10 cellular contexts compared by ENCODE assay signal in the genomic region with DNA sequence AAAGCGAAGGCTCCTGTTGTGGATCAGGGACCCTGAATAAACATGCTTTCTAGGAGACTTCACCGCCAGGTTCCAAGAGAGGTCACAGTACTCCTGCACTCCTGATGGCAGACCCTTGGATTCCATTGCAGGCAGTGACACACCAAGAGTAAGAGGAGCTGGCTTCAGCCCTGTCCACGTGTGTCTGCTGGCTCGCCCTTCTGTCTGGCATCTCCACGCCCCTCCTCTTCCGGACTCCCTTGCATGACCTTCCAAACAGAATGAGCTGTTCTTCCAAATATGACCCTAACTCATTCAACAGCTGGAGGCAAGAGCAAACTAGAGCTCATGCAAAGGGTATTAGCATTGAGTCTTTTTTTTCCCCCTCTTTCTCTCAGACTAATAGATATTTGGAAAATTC.
DNase-seq lines count a peak whose midpoint lies in the region; ATAC-seq, FAIRE-seq and TF ChIP-seq lines count a peak whose summit lies in the region.
"Had no signal": no experiment of that assay in that cellular context is flagged by ENCODE, and none has a peak within 500 bp of the region (broad histone marks: within the 10 kb centered on the region; RNA-seq: fewer than 3 reads in every experiment).

No MANE protein-coding gene starts in this region.

- no peak overlapping the region for H3K56ac ChIP-seq in IMR-90 (ENCODE audit: extremely low read depth, insufficient read depth, low read length)
- H3K56ac ChIP-seq in mesendoderm (ENCODE audit: low read length): no peak overlapping the region

- H2AFZ ChIP-seq in IMR-90 (replicated peaks; ENCODE audit: low read length, poor library complexity): no peak overlapping the region

- no peaks in the 10 kb centered on the region for H3K27me3 ChIP-seq in IMR-90 (ENCODE audit: control insufficient read depth, insufficient read depth, low read length)
- no peaks in the 10 kb centered on the region for H3K27me3 ChIP-seq in mesendoderm (ENCODE audit: insufficient read depth, low read length, poor library complexity)

- no peaks in the 10 kb centered on the region for H3K79me1 ChIP-seq in IMR-90 (ENCODE audit: low read depth in 1 of 2, low read length in 2 of 2)
- no peaks in the 10 kb centered on the region for H3K79me1 ChIP-seq in mesendoderm (ENCODE audit: low read length)

- H3K4me2 ChIP-seq in A549 (0 out of 3 replicates have a peak overlapping the region, but pooled peaks have one; percentile 21), IMR-90 (ENCODE audit: low read depth, low read length) (no peak overlapping the region), mesendoderm (ENCODE audit: low read length) (no peak overlapping the region)

- no peak overlapping the region for H2BK20ac ChIP-seq in IMR-90 (ENCODE audit: low read depth, low read length)

- peak in 1 of 2 experiments; percentile 47 for DNase-seq in A549 (ENCODE audit: low read depth in 1 of 2, low spot score in 1 of 2)
- DNase-seq in IMR-90: peak; percentile 46
- no peak for DNase-seq in central memory CD8-positive, alpha-beta T cell (ENCODE audit: low spot score in 2 of 2)
- DNase-seq in lung microvascular endothelial cell (ENCODE audit: low read depth in 2 of 2): peak; percentile 7 to 19
- DNase-seq in DMS79 (lab: John Stamatoyannopoulos, UW): no peak
- no peak for DNase-seq in mesendoderm
- DNase-seq in GF-D8 (lab: John Stamatoyannopoulos, UW): no peak
- DNase-seq: AML-193, NCI-H1105 treated with DMSO at 0.1 percent for 48 hours had no signal

- no peak overlapping the region for H2AK9ac ChIP-seq in IMR-90 (replicated peaks; ENCODE audit: low read depth, low read length, poor library complexity)

- peaks cover 4% of the 10 kb centered on the region for H3K9me1 ChIP-seq in IMR-90 (ENCODE audit: insufficient read depth, low read length)

- H3K9ac ChIP-seq in IMR-90 (ENCODE audit: low read depth, low read length): no peak overlapping the region
- no peak overlapping the region for H3K9ac ChIP-seq in mesendoderm (ENCODE audit: low read length)

- H3K36me3 ChIP-seq in IMR-90 (ENCODE audit: control insufficient read depth, insufficient read depth, low read length): no peaks in the 10 kb centered on the region
- no peaks in the 10 kb centered on the region for H3K36me3 ChIP-seq in mesendoderm (ENCODE audit: control insufficient read depth, insufficient read depth, low read length)

- peak overlapping the region; percentile 62 for H3K27ac Mint-ChIP-seq in central memory CD8-positive, alpha-beta T cell (ENCODE audit: low read depth)

- 0 out of 2 replicates have a peak, but pooled peaks cover 5% of the 10 kb centered on the region for H4K20me1 ChIP-seq in IMR-90 (ENCODE audit: insufficient read depth, low read length)

- no peak overlapping the region for H3K4me3 Mint-ChIP-seq in central memory CD8-positive, alpha-beta T cell

- no peaks in the 10 kb centered on the region for H3K36me3 Mint-ChIP-seq in central memory CD8-positive, alpha-beta T cell (ENCODE audit: insufficient read depth)

- H4K5ac ChIP-seq in IMR-90 (ENCODE audit: low read depth, low read length): no peak overlapping the region
- no peak overlapping the region for H4K5ac ChIP-seq in mesendoderm (ENCODE audit: low read length)

- H2BK5ac ChIP-seq in IMR-90 (ENCODE audit: low read depth, low read length, poor library complexity, severe bottlenecking) (no peak overlapping the region), mesendoderm (ENCODE audit: low read length) (no peak overlapping the region)

- peak; percentile 50 to 80; a peak in 4 of 6 replicates for ATAC-seq in A549
- ATAC-seq in IMR-90 (ENCODE audit: low read depth): no peak
- ATAC-seq in central memory CD8-positive, alpha-beta T cell (replicated peaks; ENCODE audit: extremely low read depth, poor library complexity, severe bottlenecking): no peak
- ATAC-seq in activated CD4-positive, CD25-positive, alpha-beta regulatory T cell treated with anti-CD3 and anti-CD28 coated beads, Interleukin-2, amount 50 U/mL, for 24 hours: no peak

- peak overlapping the region in 1 of 2 experiments; percentile 51; a peak in 2 of 6 replicates for H3K27ac ChIP-seq in A549
- no peak overlapping the region for H3K27ac ChIP-seq in IMR-90 (ENCODE audit: insufficient read depth, low read length)
- H3K27ac ChIP-seq in mesendoderm (ENCODE audit: low read depth, low read length): no peak overlapping the region

- no peaks in the 10 kb centered on the region for H3K9me3 Mint-ChIP-seq in central memory CD8-positive, alpha-beta T cell

- no peak for FAIRE-seq in A549 (lab: Jason Lieb, UNC)

- TF ChIP-seq POLR2A in A549 (IDR thresholded peaks at IDR 0.05; ENCODE audit: low read length) (no peak), IMR-90 (IDR thresholded peaks at IDR 0.05; ENCODE audit: low read depth, low read length) (no peak)

- no peaks in the 10 kb centered on the region for H3K27me3 Mint-ChIP-seq in central memory CD8-positive, alpha-beta T cell

- in situ Hi-C loops in IMR-90 (cut with MboI; ENCODE audit: low sequenced_read_pairs): no loop called here

- peaks cover 15% of the 10 kb centered on the region for H3K4me1 Mint-ChIP-seq in central memory CD8-positive, alpha-beta T cell

- H2AK5ac ChIP-seq in IMR-90 (ENCODE audit: low read depth, low read length) (no peak overlapping the region), mesendoderm (ENCODE audit: low read length) (no peak overlapping the region)

- no peak overlapping the region for H3K23ac ChIP-seq in IMR-90 (ENCODE audit: low read depth, low read length)
- H3K23ac ChIP-seq in mesendoderm (ENCODE audit: low read length): no peak overlapping the region

- H3K4me1 ChIP-seq in A549 (peaks cover 23% of the 10 kb centered on the region), IMR-90 (ENCODE audit: control insufficient read depth, insufficient read depth, low read length) (peaks cover 7% of the 10 kb centered on the region), mesendoderm (ENCODE audit: control insufficient read depth, low read depth, low read length) (peaks cover 3% of the 10 kb centered on the region)

- H3K4me3 ChIP-seq in A549: no peak overlapping the region
- H3K4me3 ChIP-seq in IMR-90 (ENCODE audit: insufficient read depth, low read depth, low read length): no peak overlapping the region
- H3K4me3 ChIP-seq in mesendoderm (ENCODE audit: low read length): no peak overlapping the region

- dilution Hi-C loops in IMR-90 (cut with HindIII; ENCODE audit: low sequenced_read_pairs, unreplicated experiment): no loop called here

- H2BK120ac ChIP-seq in IMR-90 (ENCODE audit: low read depth, low read length): 0 out of 2 replicates have a peak overlapping the region, but pooled peaks have one; percentile 3
- H2BK120ac ChIP-seq in mesendoderm (ENCODE audit: low read depth, low read length): no peak overlapping the region

- H2BK15ac ChIP-seq in IMR-90 (ENCODE audit: low read depth, low read length) (no peak overlapping the region), mesendoderm (replicated peaks; ENCODE audit: low read depth) (no peak overlapping the region)

- TF ChIP-seq CTCF in A549 (IDR thresholded peaks at IDR 0.05) (no peak), IMR-90 (conservative IDR thresholded peaks at IDR 0.05; ENCODE audit: low read depth, low read length) (no peak)

- intact Hi-C loops in IMR-90 (cut with micrococcal nuclease): loop anchor here (5.0 kb wide), 1 partner anchor 323 kb away; the partner anchor contains the start of gene BTG1

- CTCF ChIA-PET in A549 (lab: Yijun Ruan, JAX): no interaction called here
- CTCF ChIA-PET in IMR-90 (lab: Yijun Ruan, JAX): no interaction called here

- no peak overlapping the region for H4K91ac ChIP-seq in IMR-90 (ENCODE audit: insufficient read depth, low read depth, low read length)

- no peak overlapping the region for H4K8ac ChIP-seq in IMR-90 (ENCODE audit: low read depth in 2 of 2, low read length in 2 of 2)
- no peak overlapping the region for H4K8ac ChIP-seq in mesendoderm (ENCODE audit: low read depth, low read length)

- 43% methylated on average over 6 of the region's 6 CpGs for WGBS in A549 (ENCODE audit: missing lambda C conversion rate)
- 100% methylated on average over 1 of the region's 6 CpGs; no CpG with 5 or more reads in 1 of the 2 experiments for WGBS in IMR-90 (ENCODE audit: extremely low coverage in 2 of 2, insufficient read length in 1 of 2), 2 experiments
- no CpG with 5 or more reads among the region's 6 CpGs for WGBS in mesendoderm (ENCODE audit: extremely low coverage, insufficient coverage, low lambda C conversion rate)

- H3K9me3 ChIP-seq in A549: no peaks in the 10 kb centered on the region
- H3K9me3 ChIP-seq in IMR-90 (ENCODE audit: control insufficient read depth, insufficient read depth, low read length): no peaks in the 10 kb centered on the region

- no peak overlapping the region for H3K14ac ChIP-seq in IMR-90 (replicated peaks; ENCODE audit: low read depth, low read length)

- no peak for TF ChIP-seq EP300 in A549 (IDR thresholded peaks at IDR 0.05)

- no peaks in the 10 kb centered on the region for H3K79me2 ChIP-seq in mesendoderm (ENCODE audit: control insufficient read depth, insufficient read depth, low read length)

- POLR2A ChIA-PET in A549 (lab: Yijun Ruan, JAX) (interaction anchor here (1.2 kb wide), 1 partner anchor 324 kb away, joined by 4 read pairs; the partner anchor contains the start of gene BTG1), IMR-90 (lab: Charles Lee; ENCODE audit: unreplicated experiment) (no interaction called here)

- H3K18ac ChIP-seq in IMR-90 (ENCODE audit: low read depth, low read length): no peak overlapping the region
- H3K18ac ChIP-seq in mesendoderm (ENCODE audit: low read length): no peak overlapping the region

- TF ChIP-seq RAD21 in A549 (conservative IDR thresholded peaks at IDR 0.05 in 1 of 2, IDR thresholded peaks at IDR 0.05 in 1 of 2): no peak
- TF ChIP-seq RAD21 in IMR-90 (IDR thresholded peaks at IDR 0.05; ENCODE audit: low read length): no peak

- H3K4ac ChIP-seq in IMR-90 (ENCODE audit: low read depth, low read length): no peak overlapping the region
- H3K4ac ChIP-seq in mesendoderm (ENCODE audit: low read depth, low read length): no peak overlapping the region

- BruUV-seq in IMR-90 (replicated peaks; lab: Mats Ljungman, UMichigan): no TSS peak

TF ChIP-seq in A549, 52 proteins besides CTCF, POLR2A, EP300 and RAD21 (continues in another document):
- TF ChIP-seq CHD2 (IDR thresholded peaks at IDR 0.05; ENCODE audit: low read length, partially characterized antibody) (no peak), TP53 (CRISPR knock-in tag; IDR thresholded peaks at IDR 0.05) (no peak), HOXB5 (CRISPR knock-in tag; IDR thresholded peaks at IDR 0.05) (no peak)
- TF ChIP-seq, protein P1, sequence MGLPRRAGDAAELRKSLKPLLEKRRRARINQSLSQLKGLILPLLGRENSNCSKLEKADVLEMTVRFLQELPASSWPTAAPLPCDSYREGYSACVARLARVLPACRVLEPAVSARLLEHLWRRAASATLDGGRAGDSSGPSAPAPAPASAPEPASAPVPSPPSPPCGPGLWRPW (IDR thresholded peaks at IDR 0.05): no peak

TF ChIP-seq in IMR-90, 13 proteins besides CTCF, POLR2A, EP300 and RAD21 (continues in another document):
- TF ChIP-seq CHD1 (IDR thresholded peaks at IDR 0.05; ENCODE audit: low read depth, low read length) (no peak), FOS (IDR thresholded peaks at IDR 0.05; ENCODE audit: low read depth, low read length) (no peak)

Comparison
In these comparisons a context has a peak if more than half of its experiments do, and no peak if none do; other contexts are left out.
1. ATAC-seq: peak in A549 (2 of 2); none in IMR-90 (single experiment), central memory CD8-positive, alpha-beta T cell (single experiment) and activated CD4-positive, CD25-positive, alpha-beta regulatory T cell treated with anti-CD3 and anti-CD28 coated beads, Interleukin-2, amount 50 U/mL, for 24 hours (0 of 2).
2. DNase-seq: peak in IMR-90 (single experiment) and lung microvascular endothelial cell (2 of 2); none in central memory CD8-positive, alpha-beta T cell (0 of 2), DMS79 (single experiment), mesendoderm (single experiment) and GF-D8 (single experiment).